Comparison of ENCODE assay signal across 11 cellular contexts in the genomic region with DNA sequence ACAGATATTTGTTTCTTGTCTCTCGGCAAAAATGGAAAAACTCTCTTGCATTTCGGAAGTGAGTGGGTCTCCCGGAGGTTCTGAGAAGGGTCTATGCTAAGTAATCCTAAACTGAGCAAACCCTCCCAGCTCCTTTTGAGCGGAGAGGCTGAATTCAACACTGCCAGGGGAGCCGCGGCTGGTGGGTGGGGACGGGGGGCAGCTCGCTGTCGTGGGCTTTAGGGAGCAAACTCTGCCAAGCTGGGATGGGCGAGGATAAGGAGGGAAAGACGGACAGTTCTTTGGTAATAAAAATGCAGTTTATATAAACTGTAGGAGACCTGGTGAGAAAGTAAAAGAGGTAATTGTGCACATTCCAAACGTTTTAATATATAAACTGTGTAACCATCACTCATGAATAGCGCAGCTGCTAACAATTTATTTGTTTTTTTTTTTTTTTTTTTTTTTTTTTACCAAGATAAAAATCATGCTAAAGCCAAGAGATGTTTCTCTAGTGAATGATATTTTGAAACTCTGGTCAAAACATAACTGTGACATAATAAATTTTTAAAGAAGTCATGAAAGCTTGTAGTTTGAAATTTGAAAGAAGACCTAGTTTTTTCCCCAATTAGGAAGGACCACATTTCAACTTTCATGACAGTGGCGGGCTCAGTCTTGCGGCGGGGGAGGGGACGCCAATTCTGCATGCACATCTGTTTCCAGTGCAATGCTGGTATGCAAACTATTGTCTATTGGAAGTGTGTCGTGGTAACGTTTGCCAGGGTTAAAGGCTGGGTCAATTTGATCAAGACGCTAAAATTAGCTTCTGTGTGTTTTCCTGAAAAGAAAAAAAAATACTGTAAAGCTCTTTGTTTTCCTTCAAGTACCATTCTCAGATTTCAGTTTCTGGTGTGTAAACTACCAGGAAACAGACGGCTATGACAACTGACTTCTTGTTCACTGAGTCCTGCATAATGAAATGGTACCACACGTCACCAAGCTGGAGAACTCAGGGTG.
DNase-seq lines count a peak whose midpoint lies in the region; ATAC-seq and TF ChIP-seq lines count a peak whose summit lies in the region.
"Had no signal": no experiment of that assay in that cellular context is flagged by ENCODE, and none has a peak within 500 bp of the region (broad histone marks: within the 10 kb centered on the region; RNA-seq: fewer than 3 reads in every experiment).

No MANE protein-coding gene starts in this region.

- ATAC-seq in sciatic nerve = peak; percentile 72

- H3K4me3 ChIP-seq in colonic mucosa = no peak overlapping the region
- H3K4me3 ChIP-seq: uterus had no signal

- H3K9me3 ChIP-seq in colonic mucosa = no peaks in the 10 kb centered on the region
- H3K9me3 ChIP-seq: uterus had no signal

- no peaks in the 10 kb centered on the region for H3K4me1 ChIP-seq in colonic mucosa
- H3K4me1 ChIP-seq: uterus had no signal

- no peak overlapping the region for H3K9ac ChIP-seq in colonic mucosa (ENCODE audit: low read depth in 2 of 2, low read length in 2 of 2)

- no peaks in the 10 kb centered on the region for H3K27me3 ChIP-seq in colonic mucosa
- H3K27me3 ChIP-seq: uterus had no signal

- H3K36me3 ChIP-seq in colonic mucosa = no peaks in the 10 kb centered on the region
- H3K36me3 ChIP-seq: uterus had no signal

- no peak for TF ChIP-seq CTCF in colonic mucosa (IDR thresholded peaks at IDR 0.05)

- intact Hi-C loops in sciatic nerve (cut with DNase I) = no loop called here
- intact Hi-C loops in colonic mucosa (cut with DNase I) = no loop called here

- H3K27ac ChIP-seq in colonic mucosa = no peak overlapping the region
- H3K27ac ChIP-seq: VCaP had no signal

- DNase-seq in NCI-H1092 treated with DMSO at 0.1 percent for 48 hours (lab: John Stamatoyannopoulos, UW) (peak; percentile 17), NCI-H1092 (lab: John Stamatoyannopoulos, UW) (no peak), NCI-H2196 treated with DMSO at 0.1 percent for 48 hours (lab: John Stamatoyannopoulos, UW; ENCODE audit: unreplicated experiment) (peak; percentile 50), fibroblast of gingiva (ENCODE audit: low read depth) (peak; percentile 79), sciatic nerve (ENCODE audit: low spot score) (no peak), colonic mucosa (no peak), KG1 (lab: John Stamatoyannopoulos, UW) (no peak)
- no peak for DNase-seq in central memory CD4-positive, alpha-beta T cell
- DNase-seq: anterior cingulate cortex, uterus had no signal

Comparison
In these comparisons a context has a peak if more than half of its experiments do, and no peak if none do; other contexts are left out.
1. DNase-seq: peak in NCI-H1092 treated with DMSO at 0.1 percent for 48 hours (single experiment), NCI-H2196 treated with DMSO at 0.1 percent for 48 hours (single experiment) and fibroblast of gingiva (single experiment); none in NCI-H1092 (single experiment), sciatic nerve (single experiment), colonic mucosa (single experiment), KG1 (single experiment) and central memory CD4-positive, alpha-beta T cell (single experiment).